In the genomic region with DNA sequence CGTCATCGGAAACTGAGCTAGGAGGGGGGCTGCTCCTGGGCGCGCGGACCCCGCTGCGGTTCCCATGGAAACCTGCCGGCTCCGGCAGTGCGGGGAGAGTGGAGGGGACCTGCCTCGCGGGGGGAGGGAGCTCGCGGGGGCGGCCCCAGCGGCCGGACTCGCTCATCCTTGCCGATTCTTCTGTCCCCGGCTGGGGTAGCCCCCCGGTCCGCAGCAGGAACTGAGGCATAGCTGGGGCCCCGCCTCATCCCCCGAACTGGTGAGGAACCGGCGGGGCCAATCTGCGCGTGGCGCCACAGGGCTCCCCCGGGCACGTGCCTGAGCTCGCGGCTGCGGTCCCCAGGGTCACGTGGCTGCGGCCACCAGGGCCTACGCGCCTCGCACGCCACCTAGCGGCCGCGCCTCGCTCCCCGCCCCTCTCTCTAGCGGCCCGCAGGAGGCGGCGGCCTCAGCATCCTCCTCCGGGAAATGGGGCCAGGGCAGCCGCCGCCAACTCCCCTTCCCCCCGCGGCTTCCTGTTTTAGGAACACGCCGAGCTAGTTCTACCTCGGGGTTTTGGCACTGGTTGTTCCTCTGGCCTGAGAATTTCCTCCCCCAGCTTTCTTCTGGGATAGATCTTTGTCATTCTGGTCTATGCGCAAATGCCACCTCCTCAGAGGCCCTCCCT, we compare ENCODE assay signal across 8 cellular contexts. TPM values are rescaled to one million over a fixed set of nuclear protein-coding genes. Genes with fewer than 3 reads are reported as not detected.
DNase-seq lines count a peak whose midpoint lies in the region; ATAC-seq and TF ChIP-seq lines count a peak whose summit lies in the region.

No MANE protein-coding gene starts in this region.

- peaks cover 0 to 10% of the 10 kb centered on the region in 2 donors for H3K36me3 Mint-ChIP-seq in naive B cell
- H3K36me3 Mint-ChIP-seq in stimulated activated effector memory CD8-positive, alpha-beta T cell treated with anti-CD3 and anti-CD28 coated beads, Interleukin-12 subunit alpha, Interleukin-12 subunit beta, amount 100 ng/mL, for 72 hours: peaks cover 15% of the 10 kb centered on the region

- DNase-seq in D341Med (ENCODE audit: low spot score) (peak; percentile 97), OCI-M2 (lab: John Stamatoyannopoulos, UW; ENCODE audit: unreplicated experiment) (peak; percentile 98), naive B cell (peak; percentile 83)
- peak; percentile 80 for DNase-seq in activated T-cell treated with anti-CD3 and anti-CD28 coated beads, Interleukin-2, amount 50 U/mL, for 1 hour
- peak; percentile 93 to 94 for DNase-seq in stimulated activated effector memory CD8-positive, alpha-beta T cell treated with anti-CD3 and anti-CD28 coated beads, Interleukin-12 subunit alpha, Interleukin-12 subunit beta, amount 100 ng/mL, for 72 hours (ENCODE audit: low spot score in 2 of 2)

- 0 out of 2 replicates have a peak, but pooled peaks have one; percentile 8 for TF ChIP-seq EP300 in Ishikawa (IDR thresholded peaks at IDR 0.05; ENCODE audit: borderline replicate concordance)

- peaks cover 18 to 40% (median 40%) of the 10 kb centered on the region in 3 donors for H3K27me3 Mint-ChIP-seq in naive B cell

- peak; percentile 82 for TF ChIP-seq RAD21 in Ishikawa (IDR thresholded peaks at IDR 0.05; ENCODE audit: low read depth)

- H3K27ac Mint-ChIP-seq in naive B cell: peak overlapping the region in 4 of 6 donors; percentile 54 to 93 (median 74)
- peak overlapping the region; percentile 89 for H3K27ac Mint-ChIP-seq in stimulated activated effector memory CD8-positive, alpha-beta T cell treated with anti-CD3 and anti-CD28 coated beads, Interleukin-12 subunit alpha, Interleukin-12 subunit beta, amount 100 ng/mL, for 72 hours

- peaks cover 24 to 32% (median 26%) of the 10 kb centered on the region in 3 donors for H3K4me1 Mint-ChIP-seq in naive B cell
- H3K4me1 Mint-ChIP-seq in stimulated activated effector memory CD8-positive, alpha-beta T cell treated with anti-CD3 and anti-CD28 coated beads, Interleukin-12 subunit alpha, Interleukin-12 subunit beta, amount 100 ng/mL, for 72 hours: peaks cover 34% of the 10 kb centered on the region

- peaks cover 0 to 5% (median 0%) of the 10 kb centered on the region in 7 donors for H3K9me3 Mint-ChIP-seq in naive B cell
- H3K9me3 Mint-ChIP-seq in stimulated activated effector memory CD8-positive, alpha-beta T cell treated with anti-CD3 and anti-CD28 coated beads, Interleukin-12 subunit alpha, Interleukin-12 subunit beta, amount 100 ng/mL, for 72 hours: no peaks in the 10 kb centered on the region

- ATAC-seq in GM21526 (IDR thresholded peaks at IDR 0.05; ENCODE audit: low FRiP score, unreplicated experiment) (peak; percentile 45), esophagus mucosa (peak; percentile 85), naive B cell (ENCODE audit: low read depth in 2 of 2) (peak; percentile 79 to 80)
- peak; percentile 82 for ATAC-seq in stimulated activated effector memory CD8-positive, alpha-beta T cell treated with anti-CD3 and anti-CD28 coated beads, Interleukin-12 subunit alpha, Interleukin-12 subunit beta, amount 100 ng/mL, for 72 hours

- H3K4me3 Mint-ChIP-seq in naive B cell: peak overlapping the region; percentile 54 to 80 (median 70)
- H3K4me3 Mint-ChIP-seq in stimulated activated effector memory CD8-positive, alpha-beta T cell treated with anti-CD3 and anti-CD28 coated beads, Interleukin-12 subunit alpha, Interleukin-12 subunit beta, amount 100 ng/mL, for 72 hours: peak overlapping the region; percentile 79

TF ChIP-seq in Ishikawa, 13 proteins besides CTCF, POLR2A, EP300 and RAD21:
- TF ChIP-seq TEAD4 (IDR thresholded peaks at IDR 0.05): no peak
- 0 out of 2 replicates have a peak, but pooled peaks have one; percentile 10 for TF ChIP-seq NFIC (IDR thresholded peaks at IDR 0.05)
- TF ChIP-seq ZBTB7A (IDR thresholded peaks at IDR 0.05; ENCODE audit: low read depth): peak; percentile 48; the same call in 1 of the 2 replicates
- TF ChIP-seq, protein P1, sequence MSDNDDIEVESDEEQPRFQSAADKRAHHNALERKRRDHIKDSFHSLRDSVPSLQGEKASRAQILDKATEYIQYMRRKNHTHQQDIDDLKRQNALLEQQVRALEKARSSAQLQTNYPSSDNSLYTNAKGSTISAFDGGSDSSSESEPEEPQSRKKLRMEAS (IDR thresholded peaks at IDR 0.05): peak; percentile 99
- peak; percentile 99 for TF ChIP-seq USF1 (IDR thresholded peaks at IDR 0.05)

RNA-seq across cellular contexts. Expression of gene ELAVL3, which starts 1.7 kb away (rescaled TPM):
- total RNA-seq in esophagus mucosa: not detected
- not detected for polyA plus RNA-seq in naive B cell (ENCODE audit: low read depth in 6 of 6)

RNA-seq across cellular contexts. Expression of gene ZNF653, which starts 23.1 kb away (rescaled TPM):
- total RNA-seq in esophagus mucosa: 5.0 TPM
- polyA plus RNA-seq in naive B cell (ENCODE audit: low read depth in 6 of 6): 1 to 10 TPM in 5 of 6 donors, not detected in 1; 1.0 to 3.6 (median 1.4) TPM

RNA-seq across cellular contexts. Expression of gene ECSIT, which starts 46.4 kb away (rescaled TPM):
- 32.8 TPM for total RNA-seq in esophagus mucosa
- 10 to 100 TPM; 29.7 to 51.2 (median 34.5) TPM for polyA plus RNA-seq in naive B cell (ENCODE audit: low read depth in 6 of 6)

RNA-seq across cellular contexts. Expression of gene PRKCSH, which starts 47.1 kb away (rescaled TPM):
- 161 TPM for total RNA-seq in esophagus mucosa
- 10 to 100 TPM; 32.2 to 79.6 (median 46.9) TPM for polyA plus RNA-seq in naive B cell (ENCODE audit: low read depth in 6 of 6)

RNA-seq across cellular contexts. Expression of gene ODAD3, which starts 47.6 kb away (rescaled TPM):
- total RNA-seq in esophagus mucosa: not detected
- polyA plus RNA-seq in naive B cell (ENCODE audit: low read depth in 6 of 6): 1 to 10 TPM in 1 of 6 donors, under 1 TPM in 5; 0.21 to 1.2 (median 0.69) TPM

Comparison
In these comparisons a context has a peak if more than half of its experiments do, and no peak if none do; other contexts are left out.
1. Peak in every context shown above with its lines: DNase-seq and ATAC-seq.